20 cellular contexts compared by ENCODE assay signal in the genomic region with DNA sequence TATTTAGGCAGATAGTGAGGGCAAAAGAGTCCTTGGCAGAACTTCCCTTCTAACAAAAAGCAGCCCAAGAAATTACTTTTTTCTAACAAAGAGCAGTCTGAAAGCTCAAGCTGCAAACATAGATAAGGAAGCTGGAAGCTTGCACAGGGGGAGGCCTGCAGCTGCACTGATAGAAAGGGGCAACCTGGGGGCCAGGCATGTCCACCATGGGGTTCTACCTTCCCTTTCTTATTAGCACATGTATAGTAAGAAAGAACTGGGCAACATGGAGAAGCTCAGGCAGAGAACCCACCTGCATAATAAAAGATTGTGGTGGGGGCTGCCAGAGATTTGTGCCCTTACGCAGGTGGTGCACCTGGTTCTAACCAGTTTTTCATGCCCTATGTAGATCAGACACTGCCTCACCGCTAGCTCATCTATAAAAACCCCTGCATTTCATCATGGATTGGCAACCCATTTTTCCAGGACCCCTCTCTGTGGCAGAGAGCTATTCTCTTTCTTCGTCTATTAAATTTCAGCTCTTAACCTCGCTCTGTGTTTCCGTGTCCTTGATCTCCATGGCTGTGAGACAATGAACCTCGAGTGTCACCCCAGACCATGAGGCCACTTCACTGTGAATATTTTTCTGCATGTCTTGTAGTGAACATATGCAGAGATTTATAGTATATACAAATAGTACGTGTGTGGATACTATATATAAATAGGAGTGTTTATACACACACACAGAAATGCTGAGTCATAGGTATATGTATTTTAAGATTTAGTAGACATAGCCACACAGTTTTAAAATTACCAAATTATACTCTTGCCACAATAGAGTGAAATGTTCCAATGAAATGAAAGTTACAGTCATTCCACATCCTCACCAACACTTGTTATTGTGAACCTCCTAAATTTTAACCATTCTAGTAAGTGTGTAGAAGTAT.
"Had no signal": no experiment of that assay in that cellular context is flagged by ENCODE, and none has a peak within 500 bp of the region (broad histone marks: within the 10 kb centered on the region; RNA-seq: fewer than 3 reads in every experiment).

No MANE protein-coding gene starts in this region.

- H2AFZ ChIP-seq: hepatocyte had no signal

- H3K4me1 ChIP-seq: left lung, tibial artery had no signal

- H3K9me3 Mint-ChIP-seq: activated naive CD4-positive, alpha-beta T cell treated with anti-CD3 and anti-CD28 coated beads, Interleukin-2, amount 50 U/mL, for 72 hours; natural killer cell; stimulated activated naive CD8-positive, alpha-beta T cell treated with anti-CD3 and anti-CD28 coated beads, Interleukin-15, amount 100 ng/mL, for 72 hours had no signal

- H3K4me2 ChIP-seq: hepatocyte had no signal

- H3K4me3 Mint-ChIP-seq: brain; natural killer cell; stimulated activated naive CD8-positive, alpha-beta T cell treated with anti-CD3 and anti-CD28 coated beads, Interleukin-15, amount 100 ng/mL, for 72 hours; T-helper 17 cell had no signal

- H3K27ac Mint-ChIP-seq: activated naive CD4-positive, alpha-beta T cell treated with anti-CD3 and anti-CD28 coated beads, Interleukin-2, amount 50 U/mL, for 72 hours; brain; natural killer cell; progenitor cell of endocrine pancreas; stimulated activated naive CD8-positive, alpha-beta T cell treated with anti-CD3 and anti-CD28 coated beads, Interleukin-15, amount 100 ng/mL, for 72 hours; T-helper 17 cell had no signal

- DNase-seq: activated CD4-positive, CD25-positive, alpha-beta regulatory T cell treated with anti-CD3 and anti-CD28 coated beads, Interleukin-2, amount 50 U/mL, for 72 hours; activated gamma-delta T cell treated with Interleukin-2 at 50 U/mL for 16 hours; activated T-cell treated with anti-CD3 and anti-CD28 coated beads, Interleukin-2, amount 50 U/mL, for 1 hour; aorta; foreskin melanocyte; kidney glomerular epithelial cell; left lung; natural killer cell; retina; stimulated activated CD4-positive, alpha-beta T cell treated with anti-CD3 and anti-CD28 coated beads, Interleukin-4, amount 100 ng/mL, for 24 hours; stimulated activated naive CD8-positive, alpha-beta T cell treated with anti-CD3 and anti-CD28 coated beads, Interleukin-15, amount 100 ng/mL, for 72 hours; T-helper 17 cell; tibial artery; WERI-Rb-1 had no signal

- H3K27me3 ChIP-seq: hepatocyte, left lung, tibial artery had no signal

- H3K36me3 Mint-ChIP-seq: activated naive CD4-positive, alpha-beta T cell treated with anti-CD3 and anti-CD28 coated beads, Interleukin-2, amount 50 U/mL, for 72 hours; brain; natural killer cell had no signal

- H3K27me3 Mint-ChIP-seq: brain, progenitor cell of endocrine pancreas had no signal

- H3K4me3 ChIP-seq: hepatocyte, left lung, lung, tibial artery had no signal

- H3K9me3 ChIP-seq: left lung had no signal

- FAIRE-seq: endometrium had no signal

- H3K79me2 ChIP-seq: hepatocyte had no signal

- H3K27ac ChIP-seq: hepatocyte, left lung, tibial artery, WERI-Rb-1 had no signal

- H3K4me1 Mint-ChIP-seq: natural killer cell; stimulated activated naive CD8-positive, alpha-beta T cell treated with anti-CD3 and anti-CD28 coated beads, Interleukin-15, amount 100 ng/mL, for 72 hours had no signal

- H3K36me3 ChIP-seq: left lung, tibial artery, WERI-Rb-1 had no signal

- ATAC-seq: activated naive CD4-positive, alpha-beta T cell treated with anti-CD3 and anti-CD28 coated beads, Interleukin-2, amount 50 U/mL, for 72 hours; left lung; natural killer cell; stimulated activated naive CD8-positive, alpha-beta T cell treated with anti-CD3 and anti-CD28 coated beads, Interleukin-15, amount 100 ng/mL, for 72 hours; T-helper 17 cell had no signal
